ENCODE assay signal across 1 cellular context in the genomic region with DNA sequence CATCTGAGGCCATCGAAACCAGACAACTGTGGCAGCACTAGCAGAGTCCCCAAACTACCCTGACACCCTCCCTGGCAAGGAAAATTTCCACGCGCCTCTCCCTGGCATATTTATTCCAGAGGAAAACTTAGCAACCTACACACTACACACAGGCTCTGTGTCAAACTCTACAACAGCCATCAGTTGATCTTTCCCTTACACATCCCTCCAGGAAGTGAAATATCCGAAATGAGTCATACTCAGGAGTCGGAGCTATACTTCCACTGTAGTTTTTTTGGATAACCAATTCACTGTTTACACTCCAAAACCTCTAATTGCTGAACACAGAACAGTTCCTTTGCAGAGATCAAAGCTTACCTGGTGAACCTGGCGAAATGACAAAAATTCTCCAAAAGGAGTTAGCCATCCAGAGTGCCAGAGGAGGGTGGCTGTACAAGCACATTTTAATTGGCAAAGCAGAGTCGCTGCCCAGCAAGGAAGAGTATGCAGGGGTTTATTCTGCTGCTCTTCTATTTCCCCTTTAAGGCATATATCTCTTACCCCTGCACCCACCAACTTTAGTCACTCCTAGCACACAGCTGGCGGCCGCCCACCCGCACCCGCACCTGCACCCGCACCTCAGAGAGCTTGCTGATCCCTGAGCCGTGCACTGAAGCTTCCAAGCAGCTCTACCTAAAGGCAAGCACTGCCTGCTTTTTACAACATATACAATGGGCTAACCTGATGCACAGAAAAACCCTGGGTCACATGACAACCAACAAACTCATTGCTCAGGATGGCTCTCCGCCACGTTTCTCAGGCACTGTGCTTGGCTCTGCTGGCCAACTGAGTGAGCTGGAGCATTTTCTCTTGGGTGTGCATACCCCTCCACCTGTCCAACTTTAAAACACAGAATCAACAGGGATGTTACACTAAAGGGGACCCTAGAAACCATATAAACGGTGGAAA.
TF ChIP-seq lines count a peak whose summit lies in the region.

No MANE protein-coding gene starts in this region.

TF ChIP-seq in HepG2, 621 proteins besides CTCF, POLR2A, EP300 and RAD21 (continued from another document and continues in another):
- TF ChIP-seq, protein P1, sequence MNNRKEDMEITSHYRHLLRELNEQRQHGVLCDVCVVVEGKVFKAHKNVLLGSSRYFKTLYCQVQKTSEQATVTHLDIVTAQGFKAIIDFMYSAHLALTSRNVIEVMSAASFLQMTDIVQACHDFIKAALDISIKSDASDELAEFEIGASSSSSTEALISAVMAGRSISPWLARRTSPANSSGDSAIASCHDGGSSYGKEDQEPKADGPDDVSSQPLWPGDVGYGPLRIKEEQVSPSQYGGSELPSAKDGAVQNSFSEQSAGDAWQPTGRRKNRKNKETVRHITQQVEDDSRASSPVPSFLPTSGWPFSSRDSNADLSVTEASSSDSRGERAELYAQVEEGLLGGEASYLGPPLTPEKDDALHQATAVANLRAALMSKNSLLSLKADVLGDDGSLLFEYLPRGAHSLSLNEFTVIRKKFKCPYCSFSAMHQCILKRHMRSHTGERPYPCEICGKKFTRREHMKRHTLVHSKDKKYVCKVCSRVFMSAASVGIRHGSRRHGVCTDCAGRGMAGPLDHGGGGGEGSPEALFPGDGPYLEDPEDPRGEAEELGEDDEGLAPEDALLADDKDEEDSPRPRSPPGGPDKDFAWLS (CRISPR knock-in tag; IDR thresholded peaks at IDR 0.05; ENCODE audit: borderline replicate concordance): no peak
- no peak for TF ChIP-seq ZNF850 (CRISPR knock-in tag; conservative IDR thresholded peaks at IDR 0.05)
- no peak for TF ChIP-seq SAFB2 (CRISPR knock-in tag; IDR thresholded peaks at IDR 0.05; ENCODE audit: borderline replicate concordance, low read depth)
- no peak for TF ChIP-seq ADNP (CRISPR knock-in tag; IDR thresholded peaks at IDR 0.05)
- peak; percentile 45; the same call in 1 of the 2 replicates for TF ChIP-seq MED1 (CRISPR knock-in tag; IDR thresholded peaks at IDR 0.05)
- TF ChIP-seq HDAC1 (CRISPR knock-in tag; IDR thresholded peaks at IDR 0.05): no peak
- TF ChIP-seq NCOA2 (CRISPR knock-in tag; IDR thresholded peaks at IDR 0.05): peak; percentile 79
- TF ChIP-seq YEATS4 (CRISPR knock-in tag; IDR thresholded peaks at IDR 0.05; ENCODE audit: borderline replicate concordance): no peak
- TF ChIP-seq ZNF160 (CRISPR knock-in tag; IDR thresholded peaks at IDR 0.05): no peak
- TF ChIP-seq BRCA1 (CRISPR knock-in tag; IDR thresholded peaks at IDR 0.05): no peak
- TF ChIP-seq MIXL1 (CRISPR knock-in tag; IDR thresholded peaks at IDR 0.05): peak; percentile 62; the same call in 1 of the 2 replicates
- no peak for TF ChIP-seq CBFB (CRISPR knock-in tag; IDR thresholded peaks at IDR 0.05)
- no peak for TF ChIP-seq ETV6 (CRISPR knock-in tag; conservative IDR thresholded peaks at IDR 0.05)
- TF ChIP-seq, protein P2, sequence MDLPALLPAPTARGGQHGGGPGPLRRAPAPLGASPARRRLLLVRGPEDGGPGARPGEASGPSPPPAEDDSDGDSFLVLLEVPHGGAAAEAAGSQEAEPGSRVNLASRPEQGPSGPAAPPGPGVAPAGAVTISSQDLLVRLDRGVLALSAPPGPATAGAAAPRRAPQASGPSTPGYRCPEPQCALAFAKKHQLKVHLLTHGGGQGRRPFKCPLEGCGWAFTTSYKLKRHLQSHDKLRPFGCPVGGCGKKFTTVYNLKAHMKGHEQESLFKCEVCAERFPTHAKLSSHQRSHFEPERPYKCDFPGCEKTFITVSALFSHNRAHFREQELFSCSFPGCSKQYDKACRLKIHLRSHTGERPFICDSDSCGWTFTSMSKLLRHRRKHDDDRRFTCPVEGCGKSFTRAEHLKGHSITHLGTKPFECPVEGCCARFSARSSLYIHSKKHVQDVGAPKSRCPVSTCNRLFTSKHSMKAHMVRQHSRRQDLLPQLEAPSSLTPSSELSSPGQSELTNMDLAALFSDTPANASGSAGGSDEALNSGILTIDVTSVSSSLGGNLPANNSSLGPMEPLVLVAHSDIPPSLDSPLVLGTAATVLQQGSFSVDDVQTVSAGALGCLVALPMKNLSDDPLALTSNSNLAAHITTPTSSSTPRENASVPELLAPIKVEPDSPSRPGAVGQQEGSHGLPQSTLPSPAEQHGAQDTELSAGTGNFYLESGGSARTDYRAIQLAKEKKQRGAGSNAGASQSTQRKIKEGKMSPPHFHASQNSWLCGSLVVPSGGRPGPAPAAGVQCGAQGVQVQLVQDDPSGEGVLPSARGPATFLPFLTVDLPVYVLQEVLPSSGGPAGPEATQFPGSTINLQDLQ (CRISPR knock-in tag; IDR thresholded peaks at IDR 0.05): no peak
- no peak for TF ChIP-seq ZNF761 (CRISPR knock-in tag; conservative IDR thresholded peaks at IDR 0.05)
- TF ChIP-seq, protein P3, sequence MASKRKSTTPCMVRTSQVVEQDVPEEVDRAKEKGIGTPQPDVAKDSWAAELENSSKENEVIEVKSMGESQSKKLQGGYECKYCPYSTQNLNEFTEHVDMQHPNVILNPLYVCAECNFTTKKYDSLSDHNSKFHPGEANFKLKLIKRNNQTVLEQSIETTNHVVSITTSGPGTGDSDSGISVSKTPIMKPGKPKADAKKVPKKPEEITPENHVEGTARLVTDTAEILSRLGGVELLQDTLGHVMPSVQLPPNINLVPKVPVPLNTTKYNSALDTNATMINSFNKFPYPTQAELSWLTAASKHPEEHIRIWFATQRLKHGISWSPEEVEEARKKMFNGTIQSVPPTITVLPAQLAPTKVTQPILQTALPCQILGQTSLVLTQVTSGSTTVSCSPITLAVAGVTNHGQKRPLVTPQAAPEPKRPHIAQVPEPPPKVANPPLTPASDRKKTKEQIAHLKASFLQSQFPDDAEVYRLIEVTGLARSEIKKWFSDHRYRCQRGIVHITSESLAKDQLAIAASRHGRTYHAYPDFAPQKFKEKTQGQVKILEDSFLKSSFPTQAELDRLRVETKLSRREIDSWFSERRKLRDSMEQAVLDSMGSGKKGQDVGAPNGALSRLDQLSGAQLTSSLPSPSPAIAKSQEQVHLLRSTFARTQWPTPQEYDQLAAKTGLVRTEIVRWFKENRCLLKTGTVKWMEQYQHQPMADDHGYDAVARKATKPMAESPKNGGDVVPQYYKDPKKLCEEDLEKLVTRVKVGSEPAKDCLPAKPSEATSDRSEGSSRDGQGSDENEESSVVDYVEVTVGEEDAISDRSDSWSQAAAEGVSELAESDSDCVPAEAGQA (IDR thresholded peaks at IDR 0.05; ENCODE audit: low read depth): no peak
- TF ChIP-seq, protein P3 (CRISPR knock-in tag; IDR thresholded peaks at IDR 0.05; ENCODE audit: borderline replicate concordance): no peak
- TF ChIP-seq, protein P4, sequence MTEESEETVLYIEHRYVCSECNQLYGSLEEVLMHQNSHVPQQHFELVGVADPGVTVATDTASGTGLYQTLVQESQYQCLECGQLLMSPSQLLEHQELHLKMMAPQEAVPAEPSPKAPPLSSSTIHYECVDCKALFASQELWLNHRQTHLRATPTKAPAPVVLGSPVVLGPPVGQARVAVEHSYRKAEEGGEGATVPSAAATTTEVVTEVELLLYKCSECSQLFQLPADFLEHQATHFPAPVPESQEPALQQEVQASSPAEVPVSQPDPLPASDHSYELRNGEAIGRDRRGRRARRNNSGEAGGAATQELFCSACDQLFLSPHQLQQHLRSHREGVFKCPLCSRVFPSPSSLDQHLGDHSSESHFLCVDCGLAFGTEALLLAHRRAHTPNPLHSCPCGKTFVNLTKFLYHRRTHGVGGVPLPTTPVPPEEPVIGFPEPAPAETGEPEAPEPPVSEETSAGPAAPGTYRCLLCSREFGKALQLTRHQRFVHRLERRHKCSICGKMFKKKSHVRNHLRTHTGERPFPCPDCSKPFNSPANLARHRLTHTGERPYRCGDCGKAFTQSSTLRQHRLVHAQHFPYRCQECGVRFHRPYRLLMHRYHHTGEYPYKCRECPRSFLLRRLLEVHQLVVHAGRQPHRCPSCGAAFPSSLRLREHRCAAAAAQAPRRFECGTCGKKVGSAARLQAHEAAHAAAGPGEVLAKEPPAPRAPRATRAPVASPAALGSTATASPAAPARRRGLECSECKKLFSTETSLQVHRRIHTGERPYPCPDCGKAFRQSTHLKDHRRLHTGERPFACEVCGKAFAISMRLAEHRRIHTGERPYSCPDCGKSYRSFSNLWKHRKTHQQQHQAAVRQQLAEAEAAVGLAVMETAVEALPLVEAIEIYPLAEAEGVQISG (CRISPR knock-in tag; IDR thresholded peaks at IDR 0.05): no peak
- TF ChIP-seq ATF1 (CRISPR knock-in tag; IDR thresholded peaks at IDR 0.05): no peak
- no peak for TF ChIP-seq NFKB2 (CRISPR knock-in tag; IDR thresholded peaks at IDR 0.05; ENCODE audit: borderline replicate concordance)
- TF ChIP-seq ZBTB7A (CRISPR knock-in tag; IDR thresholded peaks at IDR 0.05): no peak
- no peak for TF ChIP-seq MZF1 (CRISPR knock-in tag; IDR thresholded peaks at IDR 0.05; ENCODE audit: borderline replicate concordance)
- TF ChIP-seq ZNF713 (CRISPR knock-in tag; IDR thresholded peaks at IDR 0.05): no peak
- no peak for TF ChIP-seq ZSCAN30 (CRISPR knock-in tag; IDR thresholded peaks at IDR 0.05)
- TF ChIP-seq HNRNPK (IDR thresholded peaks at IDR 0.05; ENCODE audit: low read depth, low read length, poor library complexity, severe bottlenecking): no peak
- TF ChIP-seq, protein P5, sequence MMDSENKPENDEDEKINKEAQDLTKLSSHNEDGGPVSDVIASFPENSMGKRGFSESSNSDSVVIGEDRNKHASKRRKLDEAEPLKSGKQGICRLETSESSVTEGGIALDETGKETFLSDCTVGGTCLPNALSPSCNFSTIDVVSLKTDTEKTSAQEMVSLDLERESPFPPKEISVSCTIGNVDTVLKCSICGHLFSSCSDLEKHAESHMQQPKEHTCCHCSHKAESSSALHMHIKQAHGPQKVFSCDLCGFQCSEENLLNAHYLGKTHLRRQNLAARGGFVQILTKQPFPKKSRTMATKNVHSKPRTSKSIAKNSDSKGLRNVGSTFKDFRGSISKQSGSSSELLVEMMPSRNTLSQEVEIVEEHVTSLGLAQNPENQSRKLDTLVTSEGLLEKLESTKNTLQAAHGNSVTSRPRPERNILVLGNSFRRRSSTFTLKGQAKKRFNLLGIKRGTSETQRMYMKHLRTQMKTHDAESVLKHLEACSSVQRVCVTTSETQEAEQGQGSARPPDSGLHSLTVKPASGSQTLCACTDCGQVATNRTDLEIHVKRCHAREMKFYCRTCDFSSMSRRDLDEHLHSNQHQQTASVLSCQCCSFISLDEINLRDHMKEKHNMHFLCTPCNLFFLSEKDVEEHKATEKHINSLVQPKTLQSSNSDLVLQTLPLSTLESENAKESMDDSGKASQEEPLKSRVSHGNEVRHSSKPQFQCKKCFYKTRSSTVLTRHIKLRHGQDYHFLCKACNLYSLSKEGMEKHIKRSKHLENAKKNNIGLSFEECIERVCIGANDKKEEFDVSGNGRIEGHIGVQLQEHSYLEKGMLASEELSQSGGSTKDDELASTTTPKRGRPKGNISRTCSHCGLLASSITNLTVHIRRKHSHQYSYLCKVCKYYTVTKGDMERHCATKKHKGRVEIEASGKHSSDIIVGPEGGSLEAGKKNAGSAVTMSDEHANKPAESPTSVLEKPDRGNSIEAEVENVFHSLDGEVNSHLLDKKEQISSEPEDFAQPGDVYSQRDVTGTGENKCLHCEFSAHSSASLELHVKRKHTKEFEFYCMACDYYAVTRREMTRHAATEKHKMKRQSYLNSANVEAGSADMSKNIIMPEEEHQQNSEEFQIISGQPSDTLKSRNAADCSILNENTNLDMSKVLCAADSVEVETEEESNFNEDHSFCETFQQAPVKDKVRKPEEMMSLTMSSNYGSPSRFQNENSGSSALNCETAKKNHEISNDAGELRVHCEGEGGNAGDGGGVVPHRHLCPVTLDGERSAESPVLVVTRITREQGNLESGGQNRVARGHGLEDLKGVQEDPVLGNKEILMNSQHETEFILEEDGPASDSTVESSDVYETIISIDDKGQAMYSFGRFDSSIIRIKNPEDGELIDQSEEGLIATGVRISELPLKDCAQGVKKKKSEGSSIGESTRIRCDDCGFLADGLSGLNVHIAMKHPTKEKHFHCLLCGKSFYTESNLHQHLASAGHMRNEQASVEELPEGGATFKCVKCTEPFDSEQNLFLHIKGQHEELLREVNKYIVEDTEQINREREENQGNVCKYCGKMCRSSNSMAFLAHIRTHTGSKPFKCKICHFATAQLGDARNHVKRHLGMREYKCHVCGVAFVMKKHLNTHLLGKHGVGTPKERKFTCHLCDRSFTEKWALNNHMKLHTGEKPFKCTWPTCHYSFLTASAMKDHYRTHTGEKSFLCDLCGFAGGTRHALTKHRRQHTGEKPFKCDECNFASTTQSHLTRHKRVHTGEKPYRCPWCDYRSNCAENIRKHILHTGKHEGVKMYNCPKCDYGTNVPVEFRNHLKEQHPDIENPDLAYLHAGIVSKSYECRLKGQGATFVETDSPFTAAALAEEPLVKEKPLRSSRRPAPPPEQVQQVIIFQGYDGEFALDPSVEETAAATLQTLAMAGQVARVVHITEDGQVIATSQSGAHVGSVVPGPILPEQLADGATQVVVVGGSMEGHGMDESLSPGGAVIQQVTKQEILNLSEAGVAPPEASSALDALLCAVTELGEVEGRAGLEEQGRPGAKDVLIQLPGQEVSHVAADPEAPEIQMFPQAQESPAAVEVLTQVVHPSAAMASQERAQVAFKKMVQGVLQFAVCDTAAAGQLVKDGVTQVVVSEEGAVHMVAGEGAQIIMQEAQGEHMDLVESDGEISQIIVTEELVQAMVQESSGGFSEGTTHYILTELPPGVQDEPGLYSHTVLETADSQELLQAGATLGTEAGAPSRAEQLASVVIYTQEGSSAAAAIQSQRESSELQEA (CRISPR knock-in tag; IDR thresholded peaks at IDR 0.05; ENCODE audit: not compliant biosample characterization): no peak
- TF ChIP-seq, protein P6, sequence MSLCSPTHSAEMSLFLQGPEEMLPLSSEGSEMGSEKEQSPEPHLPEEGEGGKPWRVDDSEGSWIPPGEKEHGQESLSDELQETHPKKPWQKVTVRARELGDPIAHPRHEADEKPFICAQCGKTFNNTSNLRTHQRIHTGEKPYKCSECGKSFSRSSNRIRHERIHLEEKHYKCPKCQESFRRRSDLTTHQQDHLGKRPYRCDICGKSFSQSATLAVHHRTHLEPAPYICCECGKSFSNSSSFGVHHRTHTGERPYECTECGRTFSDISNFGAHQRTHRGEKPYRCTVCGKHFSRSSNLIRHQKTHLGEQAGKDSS (CRISPR knock-in tag; IDR thresholded peaks at IDR 0.05; ENCODE audit: borderline replicate concordance, low read depth): no peak
- no peak for TF ChIP-seq HCFC1 (IDR thresholded peaks at IDR 0.05; ENCODE audit: low read depth, low read length)
- TF ChIP-seq ASH2L (IDR thresholded peaks at IDR 0.05; ENCODE audit: insufficient read length, low read depth, low read length): no peak
- TF ChIP-seq ZFP36L1 (CRISPR knock-in tag; IDR thresholded peaks at IDR 0.05): no peak
- no peak for TF ChIP-seq KAT2B (IDR thresholded peaks at IDR 0.05; ENCODE audit: borderline replicate concordance, low read depth, low read length)
